8 cellular contexts compared by ENCODE assay signal in the genomic region with DNA sequence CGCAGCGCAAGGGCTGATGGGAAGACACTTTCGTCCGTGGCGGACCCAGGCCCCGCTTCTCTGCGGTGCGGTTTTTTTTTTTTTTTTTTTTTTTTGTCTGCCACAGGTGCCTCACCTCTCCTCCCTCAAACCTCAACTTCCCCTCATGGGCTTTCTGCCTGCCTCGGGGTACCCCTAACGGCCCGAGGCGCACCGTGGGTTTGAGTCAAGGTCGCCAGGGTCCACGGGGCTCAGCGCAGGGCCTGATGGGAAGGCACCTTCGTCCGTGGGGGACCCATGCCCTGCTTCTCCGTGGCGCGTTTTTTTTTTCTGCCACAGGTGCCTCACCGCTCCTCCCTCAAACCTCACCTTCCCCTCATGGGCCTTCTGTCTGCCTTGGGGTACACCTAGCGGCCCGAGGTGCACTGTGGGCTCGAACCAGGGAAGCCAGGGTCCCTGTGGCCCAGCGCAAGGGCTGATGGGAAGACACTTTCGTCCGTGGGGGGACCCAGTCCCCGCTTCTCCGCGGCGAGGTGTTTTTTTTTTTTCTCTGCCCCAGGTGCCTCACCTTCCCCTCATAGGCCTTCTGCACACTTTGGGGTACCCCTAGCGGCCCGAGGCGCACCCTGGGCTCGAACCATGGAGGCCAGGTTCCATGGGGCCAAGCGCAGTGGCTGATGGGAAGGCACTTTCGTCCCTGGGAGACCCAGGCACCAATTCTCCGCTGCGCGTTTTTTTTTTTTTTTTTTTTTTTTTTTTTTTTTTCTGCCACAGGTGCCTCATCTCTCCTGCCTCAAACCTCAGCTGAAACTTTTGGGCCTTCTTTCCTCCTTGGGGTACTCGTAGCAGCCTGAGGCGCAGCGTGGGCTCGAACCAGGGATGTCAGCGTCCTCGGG.
DNase-seq lines count a peak whose midpoint lies in the region; ATAC-seq, FAIRE-seq and TF ChIP-seq lines count a peak whose summit lies in the region.
"Not testable (repeated sequence)": the region's sequence is repeated elsewhere in the genome, so short reads cannot be mapped to it uniquely, and the experiment has no call there.

No MANE protein-coding gene starts in this region.

- POLR2A ChIA-PET in CD4-positive, alpha-beta memory T cell (lab: Charles Lee; ENCODE audit: partially characterized antibody), result not testable (repeated sequence)

- H3K9me3 ChIP-seq in CD4-positive, alpha-beta memory T cell (ENCODE audit: control insufficient read depth in 1 of 2, low read length in 2 of 2); kidney (ENCODE audit: control insufficient read depth in 1 of 2, low read length in 2 of 2); pancreas; thoracic aorta: not testable (repeated sequence)

- H3K36me3 ChIP-seq in CD4-positive, alpha-beta memory T cell (ENCODE audit: insufficient read depth, low read length); kidney (ENCODE audit: control insufficient read depth in 1 of 2, insufficient read depth in 2 of 2, low read length in 2 of 2); pancreas; thoracic aorta: not testable (repeated sequence)

- H3K27me3 ChIP-seq in CD4-positive, alpha-beta memory T cell (ENCODE audit: insufficient read depth, low read length); pancreas; thoracic aorta (replicated peaks; ENCODE audit: insufficient read depth): not testable (repeated sequence)

- intact Hi-C loops in CD4-positive, alpha-beta memory T cell (cut with micrococcal nuclease); kidney (cut with DNase I); pancreas (cut with DNase I): not testable (repeated sequence)

- not testable (repeated sequence) for H3K27ac ChIP-seq in CD4-positive, alpha-beta memory T cell (ENCODE audit: low read depth, low read length); kidney (ENCODE audit: low read depth in 2 of 2, low read length in 2 of 2); thoracic aorta
- H3K27ac ChIP-seq in pancreas, result peak overlapping the region in 2 of 4 donors; percentile 12 to 27

- 11 to 20% methylated on average over 21 of the region's 47 CpGs for WGBS in pancreas, 2 donors

- peaks cover 0 to 11% (median 5%) of the 10 kb centered on the region in 4 donors for H3K4me1 Mint-ChIP-seq in CD4-positive, alpha-beta memory T cell
- H3K4me1 Mint-ChIP-seq in T-helper 2 cell treated with Interferon-gamma antibody and Interleukin-4, amounts not matched to agents 5 μg/mL and 100 μg/mL, for 36 hours (ENCODE audit: low read depth); activated T-helper 17 cell treated with anti-CD3 and anti-CD28 coated beads, Interleukin-2, amount 50 U/mL, for 72 hours; central memory CD8-positive, alpha-beta T cell: not testable (repeated sequence)

- H3K9me3 Mint-ChIP-seq in CD4-positive, alpha-beta memory T cell; T-helper 2 cell treated with Interferon-gamma antibody and Interleukin-4, amounts not matched to agents 5 μg/mL and 100 μg/mL, for 36 hours; activated T-helper 17 cell treated with anti-CD3 and anti-CD28 coated beads, Interleukin-2, amount 50 U/mL, for 72 hours; central memory CD8-positive, alpha-beta T cell: not testable (repeated sequence)

- not testable (repeated sequence) for TF ChIP-seq CTCF in LNCaP clone FGC (IDR thresholded peaks at IDR 0.05; ENCODE audit: control insufficient read depth, extremely low read depth, insufficient read depth); kidney (IDR thresholded peaks at IDR 0.05; ENCODE audit: borderline replicate concordance, extremely low read depth, insufficient read depth); pancreas (IDR thresholded peaks at IDR 0.05); thoracic aorta (IDR thresholded peaks at IDR 0.05)

- not testable (repeated sequence) for H3K9ac ChIP-seq in kidney (ENCODE audit: low read length in 2 of 2)

- H3K27ac Mint-ChIP-seq in CD4-positive, alpha-beta memory T cell, result peak overlapping the region in 5 of 7 donors; percentile 30 to 87 (median 68)
- H3K27ac Mint-ChIP-seq in T-helper 2 cell treated with Interferon-gamma antibody and Interleukin-4, amounts not matched to agents 5 μg/mL and 100 μg/mL, for 36 hours, result peak overlapping the region; percentile 31
- peak overlapping the region; percentile 82 for H3K27ac Mint-ChIP-seq in activated T-helper 17 cell treated with anti-CD3 and anti-CD28 coated beads, Interleukin-2, amount 50 U/mL, for 72 hours
- H3K27ac Mint-ChIP-seq in central memory CD8-positive, alpha-beta T cell (ENCODE audit: low read depth), result peak overlapping the region; percentile 53

- not testable (repeated sequence) for H3K36me3 Mint-ChIP-seq in CD4-positive, alpha-beta memory T cell; T-helper 2 cell treated with Interferon-gamma antibody and Interleukin-4, amounts not matched to agents 5 μg/mL and 100 μg/mL, for 36 hours (ENCODE audit: low read depth); activated T-helper 17 cell treated with anti-CD3 and anti-CD28 coated beads, Interleukin-2, amount 50 U/mL, for 72 hours (ENCODE audit: low read depth)
- H3K36me3 Mint-ChIP-seq in central memory CD8-positive, alpha-beta T cell (ENCODE audit: insufficient read depth), result peaks cover 17% of the 10 kb centered on the region

- H3K4me1 ChIP-seq in CD4-positive, alpha-beta memory T cell (ENCODE audit: insufficient read depth, low read length); kidney (ENCODE audit: control insufficient read depth in 1 of 2, insufficient read depth in 1 of 2, low read depth in 1 of 2, low read length in 2 of 2); pancreas; thoracic aorta (ENCODE audit: control insufficient read depth in 1 of 2, low read depth in 2 of 2): not testable (repeated sequence)

- FAIRE-seq in kidney (lab: Jason Lieb, UNC); pancreas (lab: Jason Lieb, UNC): not testable (repeated sequence)

- CTCF ChIA-PET in CD4-positive, alpha-beta memory T cell (lab: Charles Lee; ENCODE audit: partially characterized antibody), result not testable (repeated sequence)

- ATAC-seq in activated T-helper 17 cell treated with anti-CD3 and anti-CD28 coated beads, Interleukin-2, amount 50 U/mL, for 72 hours (replicated peaks); central memory CD8-positive, alpha-beta T cell (replicated peaks; ENCODE audit: extremely low read depth, poor library complexity, severe bottlenecking); thoracic aorta (ENCODE audit: insufficient number of reproducible peaks, low FRiP score, low read depth): not testable (repeated sequence)
- ATAC-seq in pancreas, result peak in 3 of 4 donors; percentile 52 to 71 (median 71)

- peak overlapping the region in 7 of 8 donors; percentile 17 to 79 (median 49) for H3K4me3 Mint-ChIP-seq in CD4-positive, alpha-beta memory T cell
- peak overlapping the region; percentile 42 for H3K4me3 Mint-ChIP-seq in T-helper 2 cell treated with Interferon-gamma antibody and Interleukin-4, amounts not matched to agents 5 μg/mL and 100 μg/mL, for 36 hours
- H3K4me3 Mint-ChIP-seq in activated T-helper 17 cell treated with anti-CD3 and anti-CD28 coated beads, Interleukin-2, amount 50 U/mL, for 72 hours, result peak overlapping the region; percentile 66
- H3K4me3 Mint-ChIP-seq in central memory CD8-positive, alpha-beta T cell, result peak overlapping the region; percentile 70

- H3K27me3 Mint-ChIP-seq in CD4-positive, alpha-beta memory T cell; T-helper 2 cell treated with Interferon-gamma antibody and Interleukin-4, amounts not matched to agents 5 μg/mL and 100 μg/mL, for 36 hours (ENCODE audit: low read depth); activated T-helper 17 cell treated with anti-CD3 and anti-CD28 coated beads, Interleukin-2, amount 50 U/mL, for 72 hours; central memory CD8-positive, alpha-beta T cell: not testable (repeated sequence)

- DNase-seq in CD4-positive, alpha-beta memory T cell, result peak; percentile 22 to 52 (median 38)
- DNase-seq in LNCaP clone FGC (ENCODE audit: low read depth); T-helper 2 cell treated with Interferon-gamma antibody and Interleukin-4, amounts not matched to agents 5 μg/mL and 100 μg/mL, for 36 hours (ENCODE audit: low spot score); central memory CD8-positive, alpha-beta T cell (ENCODE audit: low spot score in 2 of 2); thoracic aorta (ENCODE audit: low spot score): not testable (repeated sequence)
- DNase-seq in kidney (peak; percentile 53), pancreas (peak in 1 of 6 donors; percentile 58)

- not testable (repeated sequence) for H3K4me3 ChIP-seq in CD4-positive, alpha-beta memory T cell (ENCODE audit: low read length in 2 of 2); kidney (ENCODE audit: low read length in 2 of 2)
- peak overlapping the region; percentile 36 for H3K4me3 ChIP-seq in LNCaP clone FGC (ENCODE audit: low read depth, low read length)
- peak overlapping the region in 1 of 4 donors; percentile 37 for H3K4me3 ChIP-seq in pancreas
- H3K4me3 ChIP-seq in thoracic aorta, result peak overlapping the region; percentile 60

Comparison
In these comparisons a context has a peak if more than half of its experiments do, and no peak if none do; other contexts are left out.
1. H3K27ac Mint-ChIP-seq: peak in every context shown above with its lines; median percentile 82 in activated T-helper 17 cell treated with anti-CD3 and anti-CD28 coated beads, Interleukin-2, amount 50 U/mL, for 72 hours; 68 in CD4-positive, alpha-beta memory T cell; 53 in central memory CD8-positive, alpha-beta T cell; 31 in T-helper 2 cell treated with Interferon-gamma antibody and Interleukin-4, amounts not matched to agents 5 μg/mL and 100 μg/mL, for 36 hours.